Comparison of ENCODE assay signal across 8 cellular contexts in genomic region chr7:152462995-152463713, GRCh38. TPM values are rescaled to one million over a fixed set of nuclear protein-coding genes. Genes with fewer than 3 reads are reported as not detected.
DNase-seq lines count a peak whose midpoint lies in the region; ATAC-seq and TF ChIP-seq lines count a peak whose summit lies in the region.

No MANE protein-coding gene starts in this region.

- H3K9me2 ChIP-seq in GM23338 (ENCODE audit: insufficient read depth) = no peaks in the 10 kb centered on the region

- peaks cover 13% of the 10 kb centered on the region for H3K79me1 ChIP-seq in trophoblast cell (ENCODE audit: low read length)

- H2AK5ac ChIP-seq in trophoblast cell (ENCODE audit: low read length) = peak overlapping the region; percentile 78

- H3K4me3 ChIP-seq in GM23338 (peak overlapping the region; percentile 77), trophoblast cell (ENCODE audit: low read depth, low read length) (peak overlapping the region; percentile 85)

- H3K4me2 ChIP-seq in GM23338 (peak overlapping the region; percentile 85), trophoblast cell (ENCODE audit: low read length) (peak overlapping the region; percentile 91)

- DNase-seq in activated CD4-positive, alpha-beta T cell treated with anti-CD3 and anti-CD28 coated beads for 36 hours = no peak
- DNase-seq in activated CD4-positive, alpha-beta T cell treated with anti-CD3 and anti-CD28 coated beads for 4 hours = no peak
- DNase-seq in GM23338 (ENCODE audit: low spot score) (peak; percentile 82), LHCN-M2 (ENCODE audit: low read depth) (peak; percentile 61), head of caudate nucleus (peak in 31 of 42 donors; percentile 4 to 82 (median 62)), trophoblast cell (peak; percentile 32 to 69), middle frontal gyrus (ENCODE audit: extremely low spot score, low spot score) (no peak)
- no peak for DNase-seq in activated CD8-positive, alpha-beta T cell treated with anti-CD3 and anti-CD28 coated beads, Interleukin-2, amount 10 ng/mL, durations not matched to agents 7 days and 5 days

- H3K36me3 ChIP-seq in GM23338 (ENCODE audit: insufficient read depth) (no peaks in the 10 kb centered on the region), trophoblast cell (ENCODE audit: control insufficient read depth in 1 of 2, insufficient read depth in 2 of 2, low read length in 2 of 2) (no peaks in the 10 kb centered on the region)

- peaks cover 9% of the 10 kb centered on the region for H3K4me1 ChIP-seq in GM23338 (ENCODE audit: insufficient read depth)
- peaks cover 7 to 15% of the 10 kb centered on the region in 2 experiments for H3K4me1 ChIP-seq in trophoblast cell (ENCODE audit: control insufficient read depth in 1 of 2, insufficient read depth in 2 of 2, low read length in 2 of 2)

- peak overlapping the region; percentile 89 for H3K4ac ChIP-seq in trophoblast cell (ENCODE audit: low read depth, low read length)

- H3K4me1 Mint-ChIP-seq in activated CD4-positive, alpha-beta T cell treated with anti-CD3 and anti-CD28 coated beads for 36 hours = peaks cover 5% of the 10 kb centered on the region
- H3K4me1 Mint-ChIP-seq in GM23338 = peaks cover 21% of the 10 kb centered on the region
- H3K4me1 Mint-ChIP-seq in activated CD8-positive, alpha-beta T cell treated with anti-CD3 and anti-CD28 coated beads, Interleukin-2, amount 10 ng/mL, durations not matched to agents 7 days and 5 days (ENCODE audit: low read depth) = peaks cover 18% of the 10 kb centered on the region

- no peak overlapping the region for H3K23ac ChIP-seq in trophoblast cell (ENCODE audit: low read length)

- H3K27me3 Mint-ChIP-seq in activated CD4-positive, alpha-beta T cell treated with anti-CD3 and anti-CD28 coated beads for 36 hours = no peaks in the 10 kb centered on the region
- peaks cover 6% of the 10 kb centered on the region for H3K27me3 Mint-ChIP-seq in GM23338 (ENCODE audit: insufficient read depth, low read depth, poor library complexity)
- no peaks in the 10 kb centered on the region for H3K27me3 Mint-ChIP-seq in activated CD8-positive, alpha-beta T cell treated with anti-CD3 and anti-CD28 coated beads, Interleukin-2, amount 10 ng/mL, durations not matched to agents 7 days and 5 days (ENCODE audit: low read depth)

- peak overlapping the region; percentile 97 for H3K18ac ChIP-seq in trophoblast cell (ENCODE audit: low read length)

- intact Hi-C loops in activated CD4-positive, alpha-beta T cell treated with anti-CD3 and anti-CD28 coated beads for 36 hours (cut with DNase I, micrococcal nuclease) = loop anchor here (1.0 to 10.0 kb wide), 5 partner anchors 27 to 948 kb away; partner anchors contain the start of genes KMT2C (in 1 of the 2), RHEB (in 1 of the 2) and XRCC2 (in 1 of the 2)
- intact Hi-C loops in head of caudate nucleus (cut with DNase I) = loop anchor here (1.0 to 10.0 kb wide), 2 partner anchors 27 to 212 kb away; partner anchors contain the start of genes KMT2C and XRCC2

- H3K27ac Mint-ChIP-seq in activated CD4-positive, alpha-beta T cell treated with anti-CD3 and anti-CD28 coated beads for 36 hours = peak overlapping the region; percentile 84
- peak overlapping the region; percentile 95 for H3K27ac Mint-ChIP-seq in GM23338
- peak overlapping the region; percentile 83 for H3K27ac Mint-ChIP-seq in activated CD8-positive, alpha-beta T cell treated with anti-CD3 and anti-CD28 coated beads, Interleukin-2, amount 10 ng/mL, durations not matched to agents 7 days and 5 days

- H2BK12ac ChIP-seq in trophoblast cell (ENCODE audit: low read length) = no peak overlapping the region

- WGBS in trophoblast cell (ENCODE audit: extremely low coverage, insufficient coverage, insufficient read length) = no CpG with 5 or more reads among the region's 30 CpGs

- peaks cover 15% of the 10 kb centered on the region; the same call in 1 of the 2 replicates for H3F3A ChIP-seq in GM23338 (replicated peaks; ENCODE audit: low read depth)

- peak overlapping the region; percentile 91 for H4K91ac ChIP-seq in trophoblast cell (ENCODE audit: low read depth, low read length)

- CTCF ChIA-PET in activated CD4-positive, alpha-beta T cell treated with anti-CD3 and anti-CD28 coated beads for 36 hours (lab: Charles Lee) = interaction anchor here (0.6 to 1.6 kb wide), 3 partner anchors 19 to 28 kb away, joined by 3 to 6 read pairs (median 3); no protein-coding TSS in a partner anchor
- CTCF ChIA-PET in activated CD8-positive, alpha-beta T cell treated with anti-CD3 and anti-CD28 coated beads, Interleukin-2, amount 10 ng/mL, durations not matched to agents 7 days and 5 days (lab: Charles Lee) = interaction anchor here (0.8 to 2.6 kb wide), 3 partner anchors 29 to 127 kb away, joined by 3 to 7 read pairs (median 3); no protein-coding TSS in a partner anchor

- peak overlapping the region; percentile 94 for H4K12ac ChIP-seq in trophoblast cell (ENCODE audit: low read depth, low read length)

- no peaks in the 10 kb centered on the region for H3K9me3 ChIP-seq in trophoblast cell (ENCODE audit: insufficient read depth, low read depth, low read length)

- H4K8ac ChIP-seq in trophoblast cell (ENCODE audit: low read depth, low read length) = peak overlapping the region; percentile 96

- peak overlapping the region; percentile 97 for H3K14ac ChIP-seq in trophoblast cell (ENCODE audit: low read length)

- POLR2A ChIA-PET in activated CD4-positive, alpha-beta T cell treated with anti-CD3 and anti-CD28 coated beads for 36 hours (lab: Charles Lee) = interaction anchor here (0.8 to 1.6 kb wide), 2 partner anchors 28 to 435 kb away, joined by 3 to 6 read pairs; no protein-coding TSS in a partner anchor
- POLR2A ChIA-PET in activated CD8-positive, alpha-beta T cell treated with anti-CD3 and anti-CD28 coated beads, Interleukin-2, amount 10 ng/mL, durations not matched to agents 7 days and 5 days (lab: Charles Lee) = interaction anchor here (0.6 to 1.6 kb wide), 7 partner anchors 21 to 130 kb away, joined by 3 to 12 read pairs (median 4); partner anchors contain the start of gene KMT2C

- H3K27ac ChIP-seq in GM23338 (ENCODE audit: low read depth) = peak overlapping the region; percentile 96
- peak overlapping the region; percentile 99 for H3K27ac ChIP-seq in trophoblast cell (ENCODE audit: low read depth, low read length)

- H3K4me3 Mint-ChIP-seq in activated CD4-positive, alpha-beta T cell treated with anti-CD3 and anti-CD28 coated beads for 36 hours = peak overlapping the region; percentile 88
- H3K4me3 Mint-ChIP-seq in GM23338 = peak overlapping the region; percentile 88
- peak overlapping the region; percentile 89 for H3K4me3 Mint-ChIP-seq in activated CD8-positive, alpha-beta T cell treated with anti-CD3 and anti-CD28 coated beads, Interleukin-2, amount 10 ng/mL, durations not matched to agents 7 days and 5 days

- H3K27me3 ChIP-seq in GM23338 (ENCODE audit: insufficient read depth) (peaks cover 5% of the 10 kb centered on the region; the same call in 1 of the 2 replicates), trophoblast cell (ENCODE audit: insufficient read depth, low read length) (no peaks in the 10 kb centered on the region)

- peak overlapping the region; percentile 98 for H2BK120ac ChIP-seq in trophoblast cell (ENCODE audit: insufficient read depth, low read length, poor library complexity)

- no peaks in the 10 kb centered on the region for H3K9me3 Mint-ChIP-seq in activated CD4-positive, alpha-beta T cell treated with anti-CD3 and anti-CD28 coated beads for 36 hours (ENCODE audit: low read depth)
- peaks cover 3% of the 10 kb centered on the region; the same call in 1 of the 3 replicates for H3K9me3 Mint-ChIP-seq in GM23338
- H3K9me3 Mint-ChIP-seq in activated CD8-positive, alpha-beta T cell treated with anti-CD3 and anti-CD28 coated beads, Interleukin-2, amount 10 ng/mL, durations not matched to agents 7 days and 5 days (ENCODE audit: insufficient read depth) = no peaks in the 10 kb centered on the region

- TF ChIP-seq CTCF in GM23338 (conservative IDR thresholded peaks at IDR 0.05; ENCODE audit: low read depth in 2 of 2) = no peak

- H4K20me1 ChIP-seq in GM23338 (replicated peaks; ENCODE audit: insufficient read depth) = no peaks in the 10 kb centered on the region

- H3K9ac ChIP-seq in trophoblast cell (ENCODE audit: low read length) = peak overlapping the region; percentile 81

- H3K79me2 ChIP-seq in GM23338 (replicated peaks; ENCODE audit: insufficient read depth) (no peaks in the 10 kb centered on the region), trophoblast cell (ENCODE audit: control insufficient read depth, insufficient read depth, low read length, poor library complexity) (peaks cover 10% of the 10 kb centered on the region)

- no peaks in the 10 kb centered on the region for H3K36me3 Mint-ChIP-seq in activated CD4-positive, alpha-beta T cell treated with anti-CD3 and anti-CD28 coated beads for 36 hours (ENCODE audit: low read depth)
- no peaks in the 10 kb centered on the region; the same call in 2 of the 3 replicates for H3K36me3 Mint-ChIP-seq in GM23338 (ENCODE audit: low read depth)
- peaks cover 2% of the 10 kb centered on the region for H3K36me3 Mint-ChIP-seq in activated CD8-positive, alpha-beta T cell treated with anti-CD3 and anti-CD28 coated beads, Interleukin-2, amount 10 ng/mL, durations not matched to agents 7 days and 5 days (ENCODE audit: low read depth)

- ATAC-seq in activated CD4-positive, alpha-beta T cell treated with anti-CD3 and anti-CD28 coated beads for 36 hours = peak; percentile 2
- ATAC-seq in GM23338 = peak; percentile 75
- ATAC-seq in activated CD8-positive, alpha-beta T cell treated with anti-CD3 and anti-CD28 coated beads, Interleukin-2, amount 10 ng/mL, durations not matched to agents 7 days and 5 days = peak; percentile 10

- peak overlapping the region; percentile 97 for H2BK5ac ChIP-seq in trophoblast cell (ENCODE audit: low read depth, low read length, poor library complexity)

- H2AFZ ChIP-seq in GM23338 = peak overlapping the region; percentile 97
- H2AFZ ChIP-seq in trophoblast cell (ENCODE audit: insufficient read depth, low read length, poor library complexity) = peak overlapping the region; percentile 98

TF ChIP-seq in GM23338, 12 proteins besides CTCF, POLR2A, EP300 and RAD21 (continues in another document):
- TF ChIP-seq ZNF114 (CRISPR knock-in tag; IDR thresholded peaks at IDR 0.05) = no peak
- no peak for TF ChIP-seq EZH2 (IDR thresholded peaks at IDR 0.05; ENCODE audit: low read depth, unreplicated experiment)
- peak; percentile 76 for TF ChIP-seq POLR2AphosphoS5 (IDR thresholded peaks at IDR 0.05; ENCODE audit: low read depth)
- TF ChIP-seq CREB1 (CRISPR knock-in tag; IDR thresholded peaks at IDR 0.05; ENCODE audit: low read depth) = no peak
- TF ChIP-seq STAT1 (IDR thresholded peaks at IDR 0.05; ENCODE audit: unreplicated experiment) = no peak
- no peak for TF ChIP-seq JUNB (IDR thresholded peaks at IDR 0.05; ENCODE audit: unreplicated experiment)

RNA-seq across cellular contexts. Expression of gene KMT2C, which starts 27.4 kb away (rescaled TPM):
- 10 to 100 TPM; 35.9 to 42.7 TPM for total RNA-seq in activated CD4-positive, alpha-beta T cell treated with anti-CD3 and anti-CD28 coated beads for 36 hours
- total RNA-seq in GM23338 (2014; rRNA removed; shearing (Covaris generic)) = 29.9 and 39.0 TPM in 2 replicates
- 9.1 and 11.4 TPM in 2 replicates for polyA plus RNA-seq in GM23338 (2016; fragmentation: Nextera tagmentation; extraction: Ambion mirVana)
- total RNA-seq in LHCN-M2 (2014; rRNA removed) = 21.6 and 24.5 TPM in 2 replicates
- 7.1 TPM for polyA plus RNA-seq in LHCN-M2 (2012)
- 10 to 100 TPM; 67.1 to 74.0 TPM for total RNA-seq in activated CD8-positive, alpha-beta T cell treated with anti-CD3 and anti-CD28 coated beads, Interleukin-2, amount 10 ng/mL, durations not matched to agents 7 days and 5 days
- polyA plus RNA-seq in trophoblast cell (2013) = 26.4 and 28.2 TPM in 2 replicates

Comparison
In these comparisons a context has a peak if more than half of its experiments do, and no peak if none do; other contexts are left out.
1. ATAC-seq: peak in every context shown above with its lines; median percentile 75 in GM23338; 10 in activated CD8-positive, alpha-beta T cell treated with anti-CD3 and anti-CD28 coated beads, Interleukin-2, amount 10 ng/mL, durations not matched to agents 7 days and 5 days; 2 in activated CD4-positive, alpha-beta T cell treated with anti-CD3 and anti-CD28 coated beads for 36 hours.
2. DNase-seq: peak in GM23338 (single experiment), LHCN-M2 (single experiment), head of caudate nucleus (31 of 42) and trophoblast cell (2 of 2); none in activated CD4-positive, alpha-beta T cell treated with anti-CD3 and anti-CD28 coated beads for 36 hours (single experiment), activated CD4-positive, alpha-beta T cell treated with anti-CD3 and anti-CD28 coated beads for 4 hours (0 of 2), activated CD8-positive, alpha-beta T cell treated with anti-CD3 and anti-CD28 coated beads, Interleukin-2, amount 10 ng/mL, durations not matched to agents 7 days and 5 days (single experiment) and middle frontal gyrus (single experiment).
3. Peak in every context shown above with its lines, with median percentiles within 50 percentile points of each other: H3K27ac Mint-ChIP-seq and H3K4me3 Mint-ChIP-seq.